In the genomic region with DNA sequence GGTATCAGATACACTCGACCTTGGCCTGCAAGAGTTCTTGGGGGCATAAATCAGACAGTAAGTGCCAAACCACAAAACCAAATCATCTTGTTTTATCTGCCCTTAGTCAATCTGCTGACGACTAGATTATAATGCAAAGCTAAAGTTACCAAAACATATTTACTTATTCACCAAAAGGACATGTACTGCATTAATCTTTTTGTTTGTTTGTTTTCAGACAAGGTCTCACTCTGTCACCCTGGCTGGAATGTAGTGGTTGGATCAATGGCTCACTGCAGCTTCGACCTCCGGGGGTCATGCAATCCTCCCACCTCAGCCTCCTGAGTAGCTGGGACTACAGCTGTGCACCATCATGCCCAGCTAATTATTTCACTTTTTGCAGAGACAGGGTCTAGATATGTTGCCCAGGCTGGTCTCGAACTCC, we compare ENCODE assay signal across 1 cellular context.
A peak's percentile ranks its signal among the peaks of the same experiment; 100 is the strongest.
TF ChIP-seq lines count a peak whose summit lies in the region.

No MANE protein-coding gene starts in this region.

TF ChIP-seq in HepG2, 621 proteins besides CTCF, POLR2A, EP300 and RAD21:
- TF ChIP-seq YEATS4 (CRISPR knock-in tag; IDR thresholded peaks at IDR 0.05; ENCODE audit: borderline replicate concordance) (no peak), ZBTB43 (CRISPR knock-in tag; conservative IDR thresholded peaks at IDR 0.05) (no peak), SRY (CRISPR knock-in tag; IDR thresholded peaks at IDR 0.05) (no peak), ZNF747 (CRISPR knock-in tag; IDR thresholded peaks at IDR 0.05; ENCODE audit: borderline replicate concordance) (no peak), ZZZ3 (CRISPR knock-in tag; IDR thresholded peaks at IDR 0.05; ENCODE audit: borderline replicate concordance) (no peak), MYC (CRISPR knock-in tag; IDR thresholded peaks at IDR 0.05; ENCODE audit: borderline replicate concordance) (no peak), REPIN1 (CRISPR knock-in tag; IDR thresholded peaks at IDR 0.05; ENCODE audit: borderline replicate concordance, low read depth) (no peak)
- TF ChIP-seq, protein P1, sequence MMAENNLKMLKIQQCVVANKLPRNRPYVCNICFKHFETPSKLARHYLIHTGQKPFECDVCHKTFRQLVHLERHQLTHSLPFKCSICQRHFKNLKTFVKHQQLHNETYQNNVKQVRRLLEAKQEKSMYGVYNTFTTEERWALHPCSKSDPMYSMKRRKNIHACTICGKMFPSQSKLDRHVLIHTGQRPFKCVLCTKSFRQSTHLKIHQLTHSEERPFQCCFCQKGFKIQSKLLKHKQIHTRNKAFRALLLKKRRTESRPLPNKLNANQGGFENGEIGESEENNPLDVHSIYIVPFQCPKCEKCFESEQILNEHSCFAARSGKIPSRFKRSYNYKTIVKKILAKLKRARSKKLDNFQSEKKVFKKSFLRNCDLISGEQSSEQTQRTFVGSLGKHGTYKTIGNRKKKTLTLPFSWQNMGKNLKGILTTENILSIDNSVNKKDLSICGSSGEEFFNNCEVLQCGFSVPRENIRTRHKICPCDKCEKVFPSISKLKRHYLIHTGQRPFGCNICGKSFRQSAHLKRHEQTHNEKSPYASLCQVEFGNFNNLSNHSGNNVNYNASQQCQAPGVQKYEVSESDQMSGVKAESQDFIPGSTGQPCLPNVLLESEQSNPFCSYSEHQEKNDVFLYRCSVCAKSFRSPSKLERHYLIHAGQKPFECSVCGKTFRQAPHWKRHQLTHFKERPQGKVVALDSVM (CRISPR knock-in tag; IDR thresholded peaks at IDR 0.05): peak; percentile 85
